In the genomic region with DNA sequence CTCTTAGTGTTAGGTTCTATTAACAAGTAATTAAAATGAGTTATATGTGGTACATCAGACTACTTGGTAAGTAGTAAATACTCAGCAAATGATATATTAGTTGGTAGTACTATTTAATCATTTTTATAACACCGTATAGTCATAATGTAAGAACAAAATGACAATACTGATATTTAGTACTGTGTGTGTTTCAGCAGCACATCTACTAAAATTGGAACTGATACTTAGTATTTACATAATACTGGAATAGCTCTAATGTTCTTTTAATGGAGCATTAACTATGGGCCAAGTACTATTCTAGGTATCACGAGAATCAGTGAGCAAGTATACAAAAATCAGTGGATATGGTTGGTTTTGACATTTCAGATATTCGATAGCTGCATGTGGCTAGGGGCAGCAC, we compare ENCODE assay signal across 20 cellular contexts. TPM values are rescaled to one million over a fixed set of nuclear protein-coding genes. Genes with fewer than 3 reads are reported as not detected.
DNase-seq lines count a peak whose midpoint lies in the region; ATAC-seq, FAIRE-seq and TF ChIP-seq lines count a peak whose summit lies in the region.
"Had no signal": no experiment of that assay in that cellular context is flagged by ENCODE, and none has a peak within 500 bp of the region (broad histone marks: within the 10 kb centered on the region; RNA-seq: fewer than 3 reads in every experiment).

No MANE protein-coding gene starts in this region.

- peaks cover 17% of the 10 kb centered on the region for H3K36me3 ChIP-seq in cardiac muscle cell
- peaks cover 0 to 1% of the 10 kb centered on the region in 2 donors for H3K36me3 ChIP-seq in small intestine (ENCODE audit: control insufficient read depth in 2 of 2, insufficient read depth in 2 of 2, low read length in 2 of 2)

- H3K27me3 Mint-ChIP-seq in activated naive CD8-positive, alpha-beta T cell treated with anti-CD3 and anti-CD28 coated beads for 36 hours, result no peaks in the 10 kb centered on the region
- H3K27me3 Mint-ChIP-seq in stimulated activated naive CD8-positive, alpha-beta T cell treated with anti-CD3 and anti-CD28 coated beads, Interleukin-15, amount 100 ng/mL, for 72 hours, result no peaks in the 10 kb centered on the region

- H3K27ac ChIP-seq in cardiac muscle cell, result peak overlapping the region; percentile 15
- H3K27ac ChIP-seq in HL-60 (replicated peaks), result 0 out of 2 replicates have a peak overlapping the region, but pooled peaks have one; percentile 75
- H3K27ac ChIP-seq in small intestine (ENCODE audit: low read depth in 1 of 2, low read length in 1 of 2), result no peak overlapping the region

- H3K9me3 Mint-ChIP-seq in activated naive CD8-positive, alpha-beta T cell treated with anti-CD3 and anti-CD28 coated beads for 36 hours, result peaks cover 2% of the 10 kb centered on the region
- H3K9me3 Mint-ChIP-seq in stimulated activated naive CD8-positive, alpha-beta T cell treated with anti-CD3 and anti-CD28 coated beads, Interleukin-15, amount 100 ng/mL, for 72 hours, result no peaks in the 10 kb centered on the region

- H3K4me3 Mint-ChIP-seq in activated naive CD8-positive, alpha-beta T cell treated with anti-CD3 and anti-CD28 coated beads for 36 hours, result peak overlapping the region; percentile 96
- H3K4me3 Mint-ChIP-seq in stimulated activated naive CD8-positive, alpha-beta T cell treated with anti-CD3 and anti-CD28 coated beads, Interleukin-15, amount 100 ng/mL, for 72 hours, result peak overlapping the region; percentile 25 to 95

- H3K27ac Mint-ChIP-seq in activated naive CD8-positive, alpha-beta T cell treated with anti-CD3 and anti-CD28 coated beads for 36 hours, result peak overlapping the region; percentile 99
- H3K27ac Mint-ChIP-seq in stimulated activated naive CD8-positive, alpha-beta T cell treated with anti-CD3 and anti-CD28 coated beads, Interleukin-15, amount 100 ng/mL, for 72 hours, result no peak overlapping the region

- WGBS in small intestine, 3 donors, result 81 to 85% (median 84%) methylated on average over 3 of the region's 3 CpGs

- FAIRE-seq in small intestine (lab: Jason Lieb, UNC), result no peak
- FAIRE-seq: colon had no signal

- intact Hi-C loops in Right ventricle myocardium superior (cut with DNase I), result no loop called here

- H3K4me1 Mint-ChIP-seq in activated naive CD8-positive, alpha-beta T cell treated with anti-CD3 and anti-CD28 coated beads for 36 hours, result peaks cover 44% of the 10 kb centered on the region
- peaks cover 37% of the 10 kb centered on the region for H3K4me1 Mint-ChIP-seq in stimulated activated naive CD8-positive, alpha-beta T cell treated with anti-CD3 and anti-CD28 coated beads, Interleukin-15, amount 100 ng/mL, for 72 hours

- no peaks in the 10 kb centered on the region for H3K27me3 ChIP-seq in cardiac muscle cell
- no peaks in the 10 kb centered on the region for H3K27me3 ChIP-seq in HL-60 (ENCODE audit: insufficient read depth, poor library complexity, severe bottlenecking)
- H3K27me3 ChIP-seq in small intestine (ENCODE audit: control insufficient read depth in 2 of 2, insufficient read depth in 2 of 2, low read length in 2 of 2), result no peaks in the 10 kb centered on the region
- H3K27me3 ChIP-seq: stomach had no signal

- no peak for TF ChIP-seq CTCF in cardiac muscle cell (IDR thresholded peaks at IDR 0.05; ENCODE audit: low read depth, low read length)
- no peak for TF ChIP-seq CTCF in HL-60 (IDR thresholded peaks at IDR 0.05; ENCODE audit: insufficient read depth, low read length)

- DNase-seq in cardiac muscle cell (ENCODE audit: low read depth in 1 of 2, low spot score in 1 of 2) (no peak), Right ventricle myocardium superior (no peak), HL-60 (ENCODE audit: low read depth in 1 of 2, low spot score in 1 of 2) (peak in 1 of 2 experiments; percentile 6), small intestine (no peak), NCI-H2196 treated with DMSO at 0.1 percent for 48 hours (lab: John Stamatoyannopoulos, UW; ENCODE audit: unreplicated experiment) (no peak)
- DNase-seq in activated naive CD8-positive, alpha-beta T cell treated with anti-CD3 and anti-CD28 coated beads for 36 hours, result no peak
- no peak for DNase-seq in stimulated activated naive CD8-positive, alpha-beta T cell treated with anti-CD3 and anti-CD28 coated beads, Interleukin-15, amount 100 ng/mL, for 72 hours
- DNase-seq: activated CD4-positive, alpha-beta T cell treated with anti-CD3 and anti-CD28 coated beads, Interleukin-2, amount 50 U/mL, for 4 hours; activated gamma-delta T cell treated with Interleukin-2 at 50 U/mL for 16 hours; foreskin melanocyte; KBM-7; left colon; NCI-H1092 treated with DMSO at 0.1 percent for 48 hours; NCI-H748 treated with DMSO at 0.1 percent for 48 hours; occipital lobe; stimulated activated CD4-positive, alpha-beta T cell treated with anti-CD3 and anti-CD28 coated beads, Interleukin-15, amount 100 ng/mL, for 24 hours; stomach had no signal

- ATAC-seq in Right ventricle myocardium superior (ENCODE audit: poor library complexity) (no peak), GM21723 (IDR thresholded peaks at IDR 0.05; ENCODE audit: unreplicated experiment) (no peak)
- no peak for ATAC-seq in stimulated activated naive CD8-positive, alpha-beta T cell treated with anti-CD3 and anti-CD28 coated beads, Interleukin-15, amount 100 ng/mL, for 72 hours
- ATAC-seq: left colon, Panc1 had no signal

- H3K4me1 ChIP-seq in cardiac muscle cell (ENCODE audit: low read depth) (peaks cover 17% of the 10 kb centered on the region), small intestine (ENCODE audit: control insufficient read depth in 2 of 2, insufficient read depth in 1 of 2, low read depth in 1 of 2, low read length in 1 of 2) (peaks cover 3 to 11% of the 10 kb centered on the region in 2 donors)

- H3K9me3 ChIP-seq in cardiac muscle cell (ENCODE audit: low read depth) (no peaks in the 10 kb centered on the region), small intestine (ENCODE audit: control insufficient read depth, low read depth) (no peaks in the 10 kb centered on the region)
- H3K9me3 ChIP-seq: stomach had no signal

- H3K4me3 ChIP-seq in cardiac muscle cell (no peak overlapping the region), HL-60 (replicated peaks; ENCODE audit: insufficient read depth, low read length) (no peak overlapping the region), small intestine (ENCODE audit: low read depth in 1 of 2, low read length in 2 of 2) (no peak overlapping the region)

- peaks cover 50% of the 10 kb centered on the region for H3K36me3 Mint-ChIP-seq in activated naive CD8-positive, alpha-beta T cell treated with anti-CD3 and anti-CD28 coated beads for 36 hours

RNA-seq across cellular contexts. Expression of gene ERVMER34-1, which starts 35.3 kb away (rescaled TPM):
- total RNA-seq in cardiac muscle cell, result 2.9 and 3.4 TPM in 2 replicates
- polyA plus RNA-seq in cardiac muscle cell, result 2.9 and 3.2 TPM in 2 replicates
- total RNA-seq in Right ventricle myocardium superior, result 4.5 TPM
- total RNA-seq in activated naive CD8-positive, alpha-beta T cell treated with anti-CD3 and anti-CD28 coated beads for 36 hours, result under 1 TPM; 0.06 to 0.12 TPM
- under 1 TPM in 2 of 3 donors, not detected in 1; 0.27 to 0.37 TPM for polyA plus RNA-seq in small intestine

RNA-seq across cellular contexts. Expression of gene USP46, which starts 56.8 kb away (rescaled TPM):
- total RNA-seq in cardiac muscle cell (13.9 and 18.3 TPM in 2 replicates), Right ventricle myocardium superior (55.3 TPM)
- polyA plus RNA-seq in cardiac muscle cell (23.5 and 24.2 TPM in 2 replicates), small intestine (1 to 10 TPM; 2.2 to 4.2 (median 3.1) TPM)
- 1 to 10 TPM; 6.1 TPM for total RNA-seq in activated naive CD8-positive, alpha-beta T cell treated with anti-CD3 and anti-CD28 coated beads for 36 hours

Comparison
In these comparisons a context has a peak if more than half of its experiments do, and no peak if none do; other contexts are left out.
1. H3K27ac ChIP-seq: peak in cardiac muscle cell (single experiment) and HL-60 (single experiment); none in small intestine (0 of 2).